In the genomic region with DNA sequence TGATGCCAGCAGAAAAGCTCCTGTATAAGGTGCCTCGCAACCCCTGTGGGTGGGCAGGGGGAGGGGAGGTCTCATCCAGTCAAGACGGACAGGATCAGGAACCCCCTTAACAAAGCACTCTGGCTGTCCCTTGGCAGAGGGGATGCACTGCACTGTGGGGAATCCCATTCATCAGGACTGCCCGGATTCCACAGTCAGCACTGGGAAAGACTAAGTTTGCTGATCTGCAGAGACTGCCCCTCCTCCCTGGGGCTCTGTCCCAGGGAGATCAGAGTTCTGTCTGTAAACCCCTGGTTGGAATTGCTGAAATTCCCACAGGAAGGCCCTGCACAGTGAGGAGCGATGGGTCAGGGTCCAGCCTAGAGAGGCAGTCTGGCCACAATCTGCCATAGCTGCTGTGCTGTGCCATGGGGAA, we compare ENCODE assay signal across 27 cellular contexts.
DNase-seq lines count a peak whose midpoint lies in the region; FAIRE-seq and TF ChIP-seq lines count a peak whose summit lies in the region.
"Had no signal": no experiment of that assay in that cellular context is flagged by ENCODE, and none has a peak within 500 bp of the region (broad histone marks: within the 10 kb centered on the region; RNA-seq: fewer than 3 reads in every experiment).

No MANE protein-coding gene starts in this region.

- peak overlapping the region; percentile 31; the same call in 1 of the 2 replicates for H4K8ac ChIP-seq in H1 (ENCODE audit: extremely low read depth, insufficient read depth, low read length)

- H2AK5ac ChIP-seq in H1 (ENCODE audit: low read depth, low read length): no peak overlapping the region

- H3K23ac ChIP-seq in H1 (ENCODE audit: insufficient read length): no peak overlapping the region

- no peak for FAIRE-seq in H1 (lab: Jason Lieb, UNC)
- FAIRE-seq in kidney (lab: Jason Lieb, UNC): no peak
- FAIRE-seq: A549, K562 had no signal

- H3K79me2 ChIP-seq in H1 (ENCODE audit: control insufficient read depth in 1 of 2, insufficient read depth in 2 of 2, low read length in 2 of 2): no peaks in the 10 kb centered on the region

- peak overlapping the region; percentile 78; the same call in 1 of the 2 replicates for H2AFZ ChIP-seq in H1 (ENCODE audit: low read length)
- H2AFZ ChIP-seq: GM23248 had no signal

- H3K27ac ChIP-seq in H1 (ENCODE audit: low read depth, low read length) (no peak overlapping the region), kidney (ENCODE audit: low read depth in 2 of 2, low read length in 2 of 2) (no peak overlapping the region), thyroid gland (no peak overlapping the region), A673 (ENCODE audit: low read depth, low read length, poor library complexity, severe bottlenecking) (no peak overlapping the region)
- H3K27ac ChIP-seq: A549, GM23248 had no signal

- H3K14ac ChIP-seq in H1 (ENCODE audit: insufficient read length): no peak overlapping the region

- H3K9me3 Mint-ChIP-seq in activated T-helper 2 cell treated with anti-CD3 and anti-CD28 coated beads, Interferon-gamma antibody, Interleukin-2, Interleukin-4, amounts not matched to agents 10 μg/mL and 5 μg/mL and 100 μg/mL, durations not matched to agents 14 hours and 24 hours and 36 hours: no peaks in the 10 kb centered on the region
- H3K9me3 Mint-ChIP-seq: CD4-positive, alpha-beta memory T cell had no signal

- peaks cover 37% of the 10 kb centered on the region for H3K27me3 Mint-ChIP-seq in activated T-helper 2 cell treated with anti-CD3 and anti-CD28 coated beads, Interferon-gamma antibody, Interleukin-2, Interleukin-4, amounts not matched to agents 10 μg/mL and 5 μg/mL and 100 μg/mL, durations not matched to agents 14 hours and 24 hours and 36 hours (ENCODE audit: low read depth)

- WGBS in H1 (ENCODE audit: extremely low coverage in 1 of 2, insufficient coverage in 1 of 2, insufficient read length in 1 of 2, insufficient replicate concordance in 2 of 2, low coverage in 1 of 2, low lambda C conversion rate in 2 of 2, missing lambda C conversion rate in 1 of 2), 2 experiments: 87% methylated on average over 3 of the region's 4 CpGs; no CpG with 5 or more reads in 1 of the 2 experiments
- WGBS in thyroid gland, 2 donors: 83 to 85% methylated on average over 3 to 4 of the region's 4 CpGs

- H3K4me3 Mint-ChIP-seq in activated T-helper 2 cell treated with anti-CD3 and anti-CD28 coated beads, Interferon-gamma antibody, Interleukin-2, Interleukin-4, amounts not matched to agents 10 μg/mL and 5 μg/mL and 100 μg/mL, durations not matched to agents 14 hours and 24 hours and 36 hours (ENCODE audit: low read depth): no peak overlapping the region
- H3K4me3 Mint-ChIP-seq: CD4-positive, alpha-beta memory T cell had no signal

- no peak for TF ChIP-seq EP300 in H1 (IDR thresholded peaks at IDR 0.05; ENCODE audit: borderline replicate concordance in 1 of 2, low read depth in 2 of 2, low read length in 2 of 2)

- H4K91ac ChIP-seq in H1 (replicated peaks; ENCODE audit: insufficient read length, low read length): no peak overlapping the region

- no TSS peak for BruUV-seq in A673 (replicated peaks; lab: Mats Ljungman, UMichigan)

- H3K9me3 ChIP-seq in H1 (ENCODE audit: insufficient read depth in 2 of 2, low read depth in 1 of 2, low read length in 1 of 2) (no peaks in the 10 kb centered on the region), kidney (ENCODE audit: control insufficient read depth in 1 of 2, low read length in 2 of 2) (no peaks in the 10 kb centered on the region), thyroid gland (no peaks in the 10 kb centered on the region), A673 (ENCODE audit: low read depth, low read length, poor library complexity, severe bottlenecking) (no peaks in the 10 kb centered on the region)
- H3K9me3 ChIP-seq: A549, SK-N-SH had no signal

- H3K27me3 ChIP-seq in H1 (replicated peaks in 1 of 4; ENCODE audit: control insufficient read depth in 3 of 4, extremely low read depth in 1 of 4, insufficient read depth in 3 of 4, low read length in 3 of 4) (no peaks in the 10 kb centered on the region), thyroid gland (no peaks in the 10 kb centered on the region), A673 (replicated peaks; ENCODE audit: insufficient read depth, low read depth, low read length, poor library complexity) (peaks cover 32% of the 10 kb centered on the region)

- H3K36me3 ChIP-seq in H1 (ENCODE audit: control insufficient read depth in 2 of 4, insufficient read depth in 4 of 4, low read length in 3 of 4) (no peaks in the 10 kb centered on the region), kidney (ENCODE audit: control insufficient read depth in 1 of 2, insufficient read depth in 2 of 2, low read length in 2 of 2) (no peaks in the 10 kb centered on the region), thyroid gland (no peaks in the 10 kb centered on the region), A673 (ENCODE audit: insufficient read depth, low read length, poor library complexity, severe bottlenecking) (no peaks in the 10 kb centered on the region)

- H3K79me1 ChIP-seq in H1 (ENCODE audit: low read depth, low read length): no peaks in the 10 kb centered on the region

- no peak overlapping the region for H2BK12ac ChIP-seq in H1 (ENCODE audit: low read depth, low read length)

- no peaks in the 10 kb centered on the region for H3K36me3 Mint-ChIP-seq in activated T-helper 2 cell treated with anti-CD3 and anti-CD28 coated beads, Interferon-gamma antibody, Interleukin-2, Interleukin-4, amounts not matched to agents 10 μg/mL and 5 μg/mL and 100 μg/mL, durations not matched to agents 14 hours and 24 hours and 36 hours (ENCODE audit: low read depth)
- H3K36me3 Mint-ChIP-seq: CD4-positive, alpha-beta memory T cell had no signal

- CTCF ChIA-PET in H1 (lab: Charles Lee; ENCODE audit: partially characterized antibody): no interaction called here
- CTCF ChIA-PET in A673 (lab: Charles Lee): no interaction called here

- no peaks in the 10 kb centered on the region for H4K20me1 ChIP-seq in H1 (replicated peaks in 1 of 2; ENCODE audit: control insufficient read depth in 1 of 2, insufficient read depth in 2 of 2, low read length in 2 of 2)

- H3K18ac ChIP-seq in H1 (ENCODE audit: extremely low read depth, low read length): no peak overlapping the region

- H2BK20ac ChIP-seq in H1 (ENCODE audit: low read length): no peak overlapping the region

- POLR2A ChIA-PET in H1 (lab: Charles Lee; ENCODE audit: partially characterized antibody): no interaction called here
- POLR2A ChIA-PET in A673 (lab: Charles Lee; ENCODE audit: low non-redundant PET): no interaction called here

- H2BK15ac ChIP-seq in H1 (ENCODE audit: low read length): no peak overlapping the region

- no peak overlapping the region for H2BK5ac ChIP-seq in H1 (ENCODE audit: low read depth, low read length)

- H4K5ac ChIP-seq in H1 (ENCODE audit: insufficient read length, low read depth, low read length): no peak overlapping the region

- H3K9ac ChIP-seq in H1 (replicated peaks in 1 of 4; ENCODE audit: extremely low read depth in 1 of 4, low read depth in 3 of 4, low read length in 3 of 4) (no peak overlapping the region), kidney (ENCODE audit: low read length in 2 of 2) (no peak overlapping the region)
- H3K9ac ChIP-seq: GM23248, SK-N-SH had no signal

- H3K4me3 ChIP-seq in H1 (ENCODE audit: extremely low read depth in 1 of 4, insufficient read depth in 2 of 4, low read depth in 3 of 4, low read length in 4 of 4) (no peak overlapping the region), kidney (ENCODE audit: low read length in 2 of 2) (no peak overlapping the region), thyroid gland (replicated peaks in 1 of 3) (no peak overlapping the region), A673 (ENCODE audit: low read depth, low read length, poor library complexity, severe bottlenecking) (no peak overlapping the region)
- H3K4me3 ChIP-seq: A549, GM23248, K562 had no signal

- no peak for TF ChIP-seq POLR2A in H1 (IDR thresholded peaks at IDR 0.05; ENCODE audit: control extremely low read depth in 1 of 2, low read depth in 2 of 2, low read length in 2 of 2)
- TF ChIP-seq POLR2A in thyroid gland (IDR thresholded peaks at IDR 0.05): no peak

- no peak overlapping the region for H3K4me2 ChIP-seq in H1 (ENCODE audit: insufficient read depth in 1 of 2, low read depth in 2 of 2, low read length in 2 of 2)
- H3K4me2 ChIP-seq: A549, SK-N-SH had no signal

- TF ChIP-seq RAD21 in H1 (IDR thresholded peaks at IDR 0.05 in 1 of 2, conservative IDR thresholded peaks at IDR 0.05 in 1 of 2; ENCODE audit: low read depth in 2 of 2, low read length in 2 of 2): no peak

- H2BK120ac ChIP-seq in H1 (replicated peaks; ENCODE audit: low read depth, low read length): no peak overlapping the region

- H3K23me2 ChIP-seq in H1 (ENCODE audit: low read depth, low read length): no peaks in the 10 kb centered on the region

- peak; percentile 81 for DNase-seq in ELF-1 (ENCODE audit: low read depth, low spot score)
- peak; percentile 5 for DNase-seq in HuH-7 (ENCODE audit: low spot score)
- peak in 1 of 2 experiments; percentile 48 for DNase-seq in H1 (ENCODE audit: low read depth in 1 of 2, low spot score in 2 of 2)
- DNase-seq in kidney: peak; percentile 49
- DNase-seq in thyroid gland: no peak
- no peak for DNase-seq in NCI-H2029 (lab: John Stamatoyannopoulos, UW)
- no peak for DNase-seq in A673 (ENCODE audit: low spot score)
- no peak for DNase-seq in activated T-helper 2 cell treated with anti-CD3 and anti-CD28 coated beads, Interferon-gamma antibody, Interleukin-2, Interleukin-4, amounts not matched to agents 10 μg/mL and 5 μg/mL and 100 μg/mL, durations not matched to agents 14 hours and 24 hours and 36 hours (ENCODE audit: low spot score)
- DNase-seq: C1 segment of cervical spinal cord; CD4-positive, alpha-beta memory T cell; COR-L47; DMS79; EL; GM23248; HCEC 1CT; Kasumi-1; NCI-H1092 treated with DMSO at 0.1 percent for 48 hours; NCI-H1436 treated with DMSO at 0.1 percent for 48 hours; NCI-H187 treated with DMSO at 0.1 percent for 48 hours; NCI-H446; NCI-H524 treated with DMSO at 0.1 percent for 48 hours; NCI-H774; PC-3; SK-N-SH; SW 1271 had no signal

- intact Hi-C loops in kidney (cut with DNase I) (no loop called here), thyroid gland (cut with DNase I) (no loop called here), A673 (cut with micrococcal nuclease; ENCODE audit: unreplicated experiment) (no loop called here)
- intact Hi-C loops in activated T-helper 2 cell treated with anti-CD3 and anti-CD28 coated beads, Interferon-gamma antibody, Interleukin-2, Interleukin-4, amounts not matched to agents 10 μg/mL and 5 μg/mL and 100 μg/mL, durations not matched to agents 14 hours and 24 hours and 36 hours (cut with micrococcal nuclease): no loop called here

- no peaks in the 10 kb centered on the region for H3K4me1 Mint-ChIP-seq in activated T-helper 2 cell treated with anti-CD3 and anti-CD28 coated beads, Interferon-gamma antibody, Interleukin-2, Interleukin-4, amounts not matched to agents 10 μg/mL and 5 μg/mL and 100 μg/mL, durations not matched to agents 14 hours and 24 hours and 36 hours (ENCODE audit: low read depth)
- H3K4me1 Mint-ChIP-seq: CD4-positive, alpha-beta memory T cell had no signal

- no peak overlapping the region for H3K4ac ChIP-seq in H1 (replicated peaks; ENCODE audit: insufficient read length, low read depth, low read length)

- TF ChIP-seq CTCF in H1 (IDR thresholded peaks at IDR 0.05; ENCODE audit: control extremely low read depth in 1 of 3, insufficient read depth in 1 of 3, low read depth in 1 of 3, low read length in 3 of 3) (no peak), kidney (IDR thresholded peaks at IDR 0.05; ENCODE audit: borderline replicate concordance, extremely low read depth, insufficient read depth) (no peak), thyroid gland (IDR thresholded peaks at IDR 0.05) (no peak), A673 (conservative IDR thresholded peaks at IDR 0.05; ENCODE audit: low read depth, low read length) (no peak)

- H3K27ac Mint-ChIP-seq in activated T-helper 2 cell treated with anti-CD3 and anti-CD28 coated beads, Interferon-gamma antibody, Interleukin-2, Interleukin-4, amounts not matched to agents 10 μg/mL and 5 μg/mL and 100 μg/mL, durations not matched to agents 14 hours and 24 hours and 36 hours: no peak overlapping the region
- H3K27ac Mint-ChIP-seq: CD4-positive, alpha-beta memory T cell had no signal

- no peak overlapping the region for H3K56ac ChIP-seq in H1 (replicated peaks; ENCODE audit: insufficient read length, low read depth, low read length)

- no peaks in the 10 kb centered on the region for H3K4me1 ChIP-seq in H1 (replicated peaks in 1 of 4; ENCODE audit: control insufficient read depth in 3 of 4, insufficient read depth in 4 of 4, low read length in 3 of 4)
- H3K4me1 ChIP-seq in kidney (ENCODE audit: control insufficient read depth in 1 of 2, insufficient read depth in 1 of 2, low read depth in 1 of 2, low read length in 2 of 2): peaks cover 0 to 3% of the 10 kb centered on the region in 2 donors
- H3K4me1 ChIP-seq in thyroid gland: no peaks in the 10 kb centered on the region
- no peaks in the 10 kb centered on the region for H3K4me1 ChIP-seq in A673 (ENCODE audit: insufficient read depth, low read length, poor library complexity, severe bottlenecking)
- H3K4me1 ChIP-seq: A549 had no signal

Comparison
In these comparisons a context has a peak if more than half of its experiments do, and no peak if none do; other contexts are left out.
1. DNase-seq: peak in ELF-1 (single experiment), HuH-7 (single experiment) and kidney (single experiment); none in thyroid gland (0 of 2), NCI-H2029 (single experiment), A673 (single experiment) and activated T-helper 2 cell treated with anti-CD3 and anti-CD28 coated beads, Interferon-gamma antibody, Interleukin-2, Interleukin-4, amounts not matched to agents 10 μg/mL and 5 μg/mL and 100 μg/mL, durations not matched to agents 14 hours and 24 hours and 36 hours (single experiment).